ENCODE assay signal across 1 cellular context in the genomic region with DNA sequence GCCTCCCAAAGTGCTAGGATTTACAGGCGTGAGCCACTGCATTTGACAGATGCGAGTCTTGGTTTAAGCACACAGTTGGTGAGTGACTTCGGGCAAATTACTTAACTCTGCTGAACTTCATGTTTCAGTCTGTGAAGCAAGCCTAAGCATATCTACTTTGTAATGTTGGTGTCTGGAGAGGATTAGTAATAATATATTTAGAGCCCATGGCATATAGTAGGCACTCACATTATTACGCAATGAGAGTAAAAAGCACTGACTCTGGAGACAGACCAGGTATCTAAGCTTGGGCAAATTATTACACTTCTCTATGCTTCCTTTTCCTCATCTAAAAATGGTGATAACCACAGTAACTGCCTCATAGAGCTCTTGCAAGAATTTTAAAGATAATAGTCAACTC.
TF ChIP-seq lines count a peak whose summit lies in the region.

No MANE protein-coding gene starts in this region.

TF ChIP-seq in GM23338, 12 proteins besides CTCF, POLR2A, EP300 and RAD21 (continued from another document):
- TF ChIP-seq, protein P1, sequence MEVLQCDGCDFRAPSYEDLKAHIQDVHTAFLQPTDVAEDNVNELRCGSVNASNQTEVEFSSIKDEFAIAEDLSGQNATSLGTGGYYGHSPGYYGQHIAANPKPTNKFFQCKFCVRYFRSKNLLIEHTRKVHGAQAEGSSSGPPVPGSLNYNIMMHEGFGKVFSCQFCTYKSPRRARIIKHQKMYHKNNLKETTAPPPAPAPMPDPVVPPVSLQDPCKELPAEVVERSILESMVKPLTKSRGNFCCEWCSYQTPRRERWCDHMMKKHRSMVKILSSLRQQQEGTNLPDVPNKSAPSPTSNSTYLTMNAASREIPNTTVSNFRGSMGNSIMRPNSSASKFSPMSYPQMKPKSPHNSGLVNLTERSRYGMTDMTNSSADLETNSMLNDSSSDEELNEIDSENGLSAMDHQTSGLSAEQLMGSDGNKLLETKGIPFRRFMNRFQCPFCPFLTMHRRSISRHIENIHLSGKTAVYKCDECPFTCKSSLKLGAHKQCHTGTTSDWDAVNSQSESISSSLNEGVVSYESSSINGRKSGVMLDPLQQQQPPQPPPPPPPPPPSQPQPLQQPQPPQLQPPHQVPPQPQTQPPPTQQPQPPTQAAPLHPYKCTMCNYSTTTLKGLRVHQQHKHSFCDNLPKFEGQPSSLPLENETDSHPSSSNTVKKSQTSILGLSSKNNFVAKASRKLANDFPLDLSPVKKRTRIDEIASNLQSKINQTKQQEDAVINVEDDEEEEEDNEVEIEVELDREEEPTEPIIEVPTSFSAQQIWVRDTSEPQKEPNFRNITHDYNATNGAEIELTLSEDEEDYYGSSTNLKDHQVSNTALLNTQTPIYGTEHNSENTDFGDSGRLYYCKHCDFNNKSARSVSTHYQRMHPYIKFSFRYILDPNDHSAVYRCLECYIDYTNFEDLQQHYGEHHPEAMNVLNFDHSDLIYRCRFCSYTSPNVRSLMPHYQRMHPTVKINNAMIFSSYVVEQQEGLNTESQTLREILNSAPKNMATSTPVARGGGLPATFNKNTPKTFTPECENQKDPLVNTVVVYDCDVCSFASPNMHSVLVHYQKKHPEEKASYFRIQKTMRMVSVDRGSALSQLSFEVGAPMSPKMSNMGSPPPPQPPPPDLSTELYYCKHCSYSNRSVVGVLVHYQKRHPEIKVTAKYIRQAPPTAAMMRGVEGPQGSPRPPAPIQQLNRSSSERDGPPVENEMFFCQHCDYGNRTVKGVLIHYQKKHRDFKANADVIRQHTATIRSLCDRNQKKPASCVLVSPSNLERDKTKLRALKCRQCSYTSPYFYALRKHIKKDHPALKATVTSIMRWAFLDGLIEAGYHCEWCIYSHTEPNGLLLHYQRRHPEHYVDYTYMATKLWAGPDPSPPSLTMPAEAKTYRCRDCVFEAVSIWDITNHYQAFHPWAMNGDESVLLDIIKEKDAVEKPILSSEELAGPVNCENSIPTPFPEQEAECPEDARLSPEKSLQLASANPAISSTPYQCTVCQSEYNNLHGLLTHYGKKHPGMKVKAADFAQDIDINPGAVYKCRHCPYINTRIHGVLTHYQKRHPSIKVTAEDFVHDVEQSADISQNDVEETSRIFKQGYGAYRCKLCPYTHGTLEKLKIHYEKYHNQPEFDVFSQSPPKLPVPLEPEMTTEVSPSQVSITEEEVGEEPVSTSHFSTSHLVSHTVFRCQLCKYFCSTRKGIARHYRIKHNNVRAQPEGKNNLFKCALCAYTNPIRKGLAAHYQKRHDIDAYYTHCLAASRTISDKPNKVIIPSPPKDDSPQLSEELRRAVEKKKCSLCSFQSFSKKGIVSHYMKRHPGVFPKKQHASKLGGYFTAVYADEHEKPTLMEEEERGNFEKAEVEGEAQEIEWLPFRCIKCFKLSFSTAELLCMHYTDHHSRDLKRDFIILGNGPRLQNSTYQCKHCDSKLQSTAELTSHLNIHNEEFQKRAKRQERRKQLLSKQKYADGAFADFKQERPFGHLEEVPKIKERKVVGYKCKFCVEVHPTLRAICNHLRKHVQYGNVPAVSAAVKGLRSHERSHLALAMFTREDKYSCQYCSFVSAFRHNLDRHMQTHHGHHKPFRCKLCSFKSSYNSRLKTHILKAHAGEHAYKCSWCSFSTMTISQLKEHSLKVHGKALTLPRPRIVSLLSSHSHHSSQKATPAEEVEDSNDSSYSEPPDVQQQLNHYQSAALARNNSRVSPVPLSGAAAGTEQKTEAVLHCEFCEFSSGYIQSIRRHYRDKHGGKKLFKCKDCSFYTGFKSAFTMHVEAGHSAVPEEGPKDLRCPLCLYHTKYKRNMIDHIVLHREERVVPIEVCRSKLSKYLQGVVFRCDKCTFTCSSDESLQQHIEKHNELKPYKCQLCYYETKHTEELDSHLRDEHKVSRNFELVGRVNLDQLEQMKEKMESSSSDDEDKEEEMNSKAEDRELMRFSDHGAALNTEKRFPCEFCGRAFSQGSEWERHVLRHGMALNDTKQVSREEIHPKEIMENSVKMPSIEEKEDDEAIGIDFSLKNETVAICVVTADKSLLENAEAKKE (CRISPR knock-in tag; IDR thresholded peaks at IDR 0.05): no peak
- TF ChIP-seq, protein P2, sequence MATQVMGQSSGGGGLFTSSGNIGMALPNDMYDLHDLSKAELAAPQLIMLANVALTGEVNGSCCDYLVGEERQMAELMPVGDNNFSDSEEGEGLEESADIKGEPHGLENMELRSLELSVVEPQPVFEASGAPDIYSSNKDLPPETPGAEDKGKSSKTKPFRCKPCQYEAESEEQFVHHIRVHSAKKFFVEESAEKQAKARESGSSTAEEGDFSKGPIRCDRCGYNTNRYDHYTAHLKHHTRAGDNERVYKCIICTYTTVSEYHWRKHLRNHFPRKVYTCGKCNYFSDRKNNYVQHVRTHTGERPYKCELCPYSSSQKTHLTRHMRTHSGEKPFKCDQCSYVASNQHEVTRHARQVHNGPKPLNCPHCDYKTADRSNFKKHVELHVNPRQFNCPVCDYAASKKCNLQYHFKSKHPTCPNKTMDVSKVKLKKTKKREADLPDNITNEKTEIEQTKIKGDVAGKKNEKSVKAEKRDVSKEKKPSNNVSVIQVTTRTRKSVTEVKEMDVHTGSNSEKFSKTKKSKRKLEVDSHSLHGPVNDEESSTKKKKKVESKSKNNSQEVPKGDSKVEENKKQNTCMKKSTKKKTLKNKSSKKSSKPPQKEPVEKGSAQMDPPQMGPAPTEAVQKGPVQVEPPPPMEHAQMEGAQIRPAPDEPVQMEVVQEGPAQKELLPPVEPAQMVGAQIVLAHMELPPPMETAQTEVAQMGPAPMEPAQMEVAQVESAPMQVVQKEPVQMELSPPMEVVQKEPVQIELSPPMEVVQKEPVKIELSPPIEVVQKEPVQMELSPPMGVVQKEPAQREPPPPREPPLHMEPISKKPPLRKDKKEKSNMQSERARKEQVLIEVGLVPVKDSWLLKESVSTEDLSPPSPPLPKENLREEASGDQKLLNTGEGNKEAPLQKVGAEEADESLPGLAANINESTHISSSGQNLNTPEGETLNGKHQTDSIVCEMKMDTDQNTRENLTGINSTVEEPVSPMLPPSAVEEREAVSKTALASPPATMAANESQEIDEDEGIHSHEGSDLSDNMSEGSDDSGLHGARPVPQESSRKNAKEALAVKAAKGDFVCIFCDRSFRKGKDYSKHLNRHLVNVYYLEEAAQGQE (IDR thresholded peaks at IDR 0.05; ENCODE audit: unreplicated experiment): no peak
- TF ChIP-seq, protein P3, sequence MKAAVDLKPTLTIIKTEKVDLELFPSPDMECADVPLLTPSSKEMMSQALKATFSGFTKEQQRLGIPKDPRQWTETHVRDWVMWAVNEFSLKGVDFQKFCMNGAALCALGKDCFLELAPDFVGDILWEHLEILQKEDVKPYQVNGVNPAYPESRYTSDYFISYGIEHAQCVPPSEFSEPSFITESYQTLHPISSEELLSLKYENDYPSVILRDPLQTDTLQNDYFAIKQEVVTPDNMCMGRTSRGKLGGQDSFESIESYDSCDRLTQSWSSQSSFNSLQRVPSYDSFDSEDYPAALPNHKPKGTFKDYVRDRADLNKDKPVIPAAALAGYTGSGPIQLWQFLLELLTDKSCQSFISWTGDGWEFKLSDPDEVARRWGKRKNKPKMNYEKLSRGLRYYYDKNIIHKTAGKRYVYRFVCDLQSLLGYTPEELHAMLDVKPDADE (IDR thresholded peaks at IDR 0.05): no peak
- TF ChIP-seq EZH2phosphoT487 (IDR thresholded peaks at IDR 0.05; ENCODE audit: unreplicated experiment) (no peak), NANOG (IDR thresholded peaks at IDR 0.05; ENCODE audit: borderline replicate concordance) (no peak), POLR2AphosphoS5 (IDR thresholded peaks at IDR 0.05; ENCODE audit: low read depth) (no peak), ZNF114 (CRISPR knock-in tag; IDR thresholded peaks at IDR 0.05) (no peak), CREB1 (CRISPR knock-in tag; IDR thresholded peaks at IDR 0.05; ENCODE audit: low read depth) (no peak)
